Comparison of ENCODE assay signal across 8 cellular contexts in genomic region chr19:2977001-2977685, GRCh38. TPM values are rescaled to one million over a fixed set of nuclear protein-coding genes. Genes with fewer than 3 reads are reported as not detected.
DNase-seq lines count a peak whose midpoint lies in the region; ATAC-seq and TF ChIP-seq lines count a peak whose summit lies in the region.

TSS of gene TLE6 (plus strand) at chr19:2977564. CDS start at chr19:2978234, 670 bp downstream.

- H3K36me3 ChIP-seq in ascending aorta = no peaks in the 10 kb centered on the region
- no peaks in the 10 kb centered on the region for H3K36me3 ChIP-seq in rectal smooth muscle tissue (ENCODE audit: control insufficient read depth, insufficient read depth, low read length)
- no peaks in the 10 kb centered on the region for H3K36me3 ChIP-seq in aorta (ENCODE audit: control insufficient read depth in 1 of 2, insufficient read depth in 2 of 2, low read length in 1 of 2)

- WGBS in aorta, 2 donors = 0 to 1% methylated on average over 45 to 50 of the region's 50 CpGs

- ATAC-seq in GM18505 (IDR thresholded peaks at IDR 0.05; ENCODE audit: unreplicated experiment) (peak; percentile 92), HG02943 (IDR thresholded peaks at IDR 0.05; ENCODE audit: low read depth, unreplicated experiment) (peak; percentile 90), aorta (ENCODE audit: low FRiP score) (peak; percentile 96)

- H3K9me3 ChIP-seq in ascending aorta (no peaks in the 10 kb centered on the region), aorta (ENCODE audit: control insufficient read depth, low read length) (no peaks in the 10 kb centered on the region)

- intact Hi-C loops in ascending aorta (cut with DNase I) (loop anchor here (2.0 kb wide), 4 partner anchors 14 to 80 kb away; no protein-coding TSS in a partner anchor), aorta (cut with DNase I) (loop anchor here in 1 of 2 donors (2.0 kb wide), 1 partner anchor 58 kb away; no protein-coding TSS in a partner anchor)

- no peak for TF ChIP-seq CTCF in ascending aorta (IDR thresholded peaks at IDR 0.05)

- H3K4me3 ChIP-seq in ascending aorta (peak within 1 kb of the TSS; percentile 57 to 67), rectal smooth muscle tissue (ENCODE audit: low read length) (peak within 1 kb of the TSS; percentile 87), aorta (ENCODE audit: low read length in 2 of 2) (peak within 1 kb of the TSS; percentile 21 to 57)

- DNase-seq in NCI-H187 (lab: John Stamatoyannopoulos, UW) (peak; percentile 95 to 98), T-helper 2 cell (peak; percentile 81 to 96 (median 89)), ascending aorta (ENCODE audit: low spot score in 2 of 2) (peak; percentile 81 to 95), hepatic stellate cell (ENCODE audit: low spot score) (peak; percentile 100), aorta (peak; percentile 97 to 98)

- TF ChIP-seq POLR2A in GM18505 (IDR thresholded peaks at IDR 0.05; ENCODE audit: borderline replicate concordance, extremely low read depth, insufficient read depth, insufficient read length) = peak; percentile 74

- H3K27me3 ChIP-seq in ascending aorta (no peaks in the 10 kb centered on the region), rectal smooth muscle tissue (ENCODE audit: control insufficient read depth, insufficient read depth, low read length) (no peaks in the 10 kb centered on the region), aorta (ENCODE audit: control insufficient read depth in 1 of 2, insufficient read depth in 2 of 2, low read length in 1 of 2) (no peaks in the 10 kb centered on the region)

- H3K9ac ChIP-seq in rectal smooth muscle tissue (ENCODE audit: low read length) = peak within 1 kb of the TSS; percentile 51

- H3K4me1 ChIP-seq in ascending aorta = peaks cover 15 to 24% of the 10 kb centered on the region in 2 donors
- H3K4me1 ChIP-seq in rectal smooth muscle tissue (ENCODE audit: control insufficient read depth, insufficient read depth, low read length) = no peaks in the 10 kb centered on the region
- no peaks in the 10 kb centered on the region for H3K4me1 ChIP-seq in aorta (ENCODE audit: control insufficient read depth in 1 of 2, insufficient read depth in 2 of 2, low read length in 2 of 2)

- H3K27ac ChIP-seq in ascending aorta (peak within 1 kb of the TSS; percentile 44 to 50), rectal smooth muscle tissue (ENCODE audit: low read depth, low read length) (no peak within 1 kb of the TSS), aorta (ENCODE audit: low read depth in 1 of 2, low read length in 2 of 2) (no peak within 1 kb of the TSS)

RNA-seq across cellular contexts. Expression of gene TLE6, which starts in this region (rescaled TPM):
- total RNA-seq in ascending aorta (not detected), aorta (1 to 10 TPM in 1 of 2 donors, under 1 TPM in 1; 0.65 to 3.5 TPM)
- 10 to 100 TPM in 1 of 2 donors, 1 to 10 TPM in 1; 4.0 to 12.0 TPM for polyA plus RNA-seq in aorta

Comparison
In these comparisons a context has a peak if more than half of its experiments do, and no peak if none do; other contexts are left out.
1. Peak in DNase-seq, H3K4me3 ChIP-seq and H3K27ac ChIP-seq in ascending aorta; RNA of the gene not detected or under 1 TPM.